Comparison of ENCODE assay signal across 8 cellular contexts in the genomic region with DNA sequence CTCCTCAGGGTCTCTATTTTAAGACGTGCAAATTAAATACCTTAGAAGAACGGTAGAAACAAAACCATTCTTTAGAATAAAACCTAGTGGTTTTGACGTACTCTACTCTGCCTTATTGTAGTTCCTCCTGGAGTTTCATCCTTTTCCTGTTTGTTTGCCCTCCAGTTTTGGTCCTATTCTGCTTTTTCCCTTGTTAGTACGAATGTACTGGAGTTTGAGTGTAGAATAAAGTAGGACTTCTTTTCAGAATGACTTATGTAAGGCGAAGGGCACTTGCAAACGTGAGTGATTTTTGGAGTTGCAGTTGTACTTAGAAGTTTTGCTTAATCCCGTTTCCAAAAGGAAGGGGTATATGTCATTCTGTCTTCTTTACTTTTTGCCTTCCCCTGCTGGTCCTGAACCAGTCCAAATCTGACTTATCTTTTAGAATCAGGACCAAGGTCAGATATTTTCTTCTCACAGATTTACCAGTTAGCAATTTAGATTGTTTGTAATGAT. TPM values are rescaled to one million over a fixed set of nuclear protein-coding genes. Genes with fewer than 3 reads are reported as not detected.
DNase-seq lines count a peak whose midpoint lies in the region; ATAC-seq and TF ChIP-seq lines count a peak whose summit lies in the region.

No MANE protein-coding gene starts in this region.

- peak overlapping the region; percentile 92 for H3K27ac Mint-ChIP-seq in activated CD4-positive, alpha-beta T cell treated with anti-CD3 and anti-CD28 coated beads, Interleukin-2, amount 10 ng/mL, durations not matched to agents 7 days and 5 days

- 2 to 5% (median 4%) methylated on average over 7 of the region's 7 CpGs for WGBS in adrenal gland, 4 donors
- WGBS in thymus = 19% methylated on average over 7 of the region's 7 CpGs

- DNase-seq in activated CD4-positive, alpha-beta T cell treated with anti-CD3 and anti-CD28 coated beads, Interleukin-2, amount 10 ng/mL, durations not matched to agents 7 days and 5 days = no peak
- no peak for DNase-seq in activated CD4-positive, alpha-beta T cell treated with anti-CD3 and anti-CD28 coated beads for 1 hour
- DNase-seq in adrenal gland (no peak), left lung (no peak), NCI-H2171 (lab: John Stamatoyannopoulos, UW) (no peak)
- DNase-seq in effector CD8-positive, alpha-beta T cell (lab: John Stamatoyannopoulos, UW) = no peak

- H3K36me3 Mint-ChIP-seq in activated CD4-positive, alpha-beta T cell treated with anti-CD3 and anti-CD28 coated beads, Interleukin-2, amount 10 ng/mL, durations not matched to agents 7 days and 5 days (ENCODE audit: low read depth) = peaks cover 2% of the 10 kb centered on the region

- intact Hi-C loops in adrenal gland (cut with DNase I) (loop anchor here (5.0 kb wide), 1 partner anchor 174 kb away; no protein-coding TSS in a partner anchor), left lung (cut with DNase I) (loop anchor here in 1 of 2 donors (5.0 kb wide), 1 partner anchor 174 kb away; no protein-coding TSS in a partner anchor)

- H3K4me3 Mint-ChIP-seq in activated CD4-positive, alpha-beta T cell treated with anti-CD3 and anti-CD28 coated beads, Interleukin-2, amount 10 ng/mL, durations not matched to agents 7 days and 5 days = peak overlapping the region; percentile 97

- ATAC-seq in left lung (no peak), HG03280 (IDR thresholded peaks at IDR 0.05; ENCODE audit: unreplicated experiment) (no peak)

- peaks cover 28% of the 10 kb centered on the region for H3K4me1 Mint-ChIP-seq in activated CD4-positive, alpha-beta T cell treated with anti-CD3 and anti-CD28 coated beads, Interleukin-2, amount 10 ng/mL, durations not matched to agents 7 days and 5 days

- POLR2A ChIA-PET in activated CD4-positive, alpha-beta T cell treated with anti-CD3 and anti-CD28 coated beads, Interleukin-2, amount 10 ng/mL, durations not matched to agents 7 days and 5 days (lab: Charles Lee) = no interaction called here

- no peaks in the 10 kb centered on the region for H3K9me3 Mint-ChIP-seq in activated CD4-positive, alpha-beta T cell treated with anti-CD3 and anti-CD28 coated beads, Interleukin-2, amount 10 ng/mL, durations not matched to agents 7 days and 5 days

- TF ChIP-seq CTCF in adrenal gland (IDR thresholded peaks at IDR 0.05) (no peak), left lung (IDR thresholded peaks at IDR 0.05) (no peak)

- peaks cover 23 to 41% of the 10 kb centered on the region in 2 donors for H3K4me1 ChIP-seq in adrenal gland (replicated peaks in 1 of 2)
- peaks cover 0 to 50% of the 10 kb centered on the region in 2 donors for H3K4me1 ChIP-seq in left lung
- peaks cover 3% of the 10 kb centered on the region for H3K4me1 ChIP-seq in thymus (ENCODE audit: control insufficient read depth, insufficient read depth, low read length)

- H3K4me3 ChIP-seq in adrenal gland (peak overlapping the region in 3 of 4 donors; percentile 6 to 99 (median 89)), left lung (peak overlapping the region; percentile 88 to 93), thymus (ENCODE audit: low read length) (peak overlapping the region; percentile 90)

- TF ChIP-seq POLR2A in adrenal gland (IDR thresholded peaks at IDR 0.05) = no peak

- H3K27ac ChIP-seq in adrenal gland (peak overlapping the region; percentile 81 to 99 (median 98)), left lung (peak overlapping the region; percentile 95 to 97), thymus (ENCODE audit: low read depth) (no peak overlapping the region)

- H3K36me3 ChIP-seq in adrenal gland (replicated peaks in 1 of 2) (no peaks in the 10 kb centered on the region), left lung (no peaks in the 10 kb centered on the region), thymus (ENCODE audit: control insufficient read depth, insufficient read depth) (no peaks in the 10 kb centered on the region)

- H3K27me3 ChIP-seq in adrenal gland (no peaks in the 10 kb centered on the region), left lung (no peaks in the 10 kb centered on the region), thymus (ENCODE audit: control insufficient read depth, insufficient read depth) (no peaks in the 10 kb centered on the region)

- CTCF ChIA-PET in activated CD4-positive, alpha-beta T cell treated with anti-CD3 and anti-CD28 coated beads, Interleukin-2, amount 10 ng/mL, durations not matched to agents 7 days and 5 days (lab: Charles Lee) = interaction anchor here (0.7 to 1.5 kb wide), 9 partner anchors 9 to 230 kb away, joined by 3 to 8 read pairs (median 3); a partner anchor contains a TSS

- no peaks in the 10 kb centered on the region for H3K9me3 ChIP-seq in adrenal gland (replicated peaks in 1 of 3)
- H3K9me3 ChIP-seq in left lung = no peaks in the 10 kb centered on the region
- no peaks in the 10 kb centered on the region for H3K9me3 ChIP-seq in thymus (ENCODE audit: control insufficient read depth)

- H3K27me3 Mint-ChIP-seq in activated CD4-positive, alpha-beta T cell treated with anti-CD3 and anti-CD28 coated beads, Interleukin-2, amount 10 ng/mL, durations not matched to agents 7 days and 5 days = peaks cover 1% of the 10 kb centered on the region

RNA-seq across cellular contexts. Expression of a gene that starts 1.4 kb away (rescaled TPM):
- 1 to 10 TPM; 8.2 to 9.6 TPM for total RNA-seq in activated CD4-positive, alpha-beta T cell treated with anti-CD3 and anti-CD28 coated beads, Interleukin-2, amount 10 ng/mL, durations not matched to agents 7 days and 5 days
- total RNA-seq in adrenal gland (10 to 100 TPM; 22.8 to 33.0 (median 29.1) TPM), left lung (10 to 100 TPM; 23.3 to 32.3 TPM)
- polyA plus RNA-seq in adrenal gland (10 to 100 TPM in 2 of 3 donors, 1 to 10 TPM in 1; 7.6 to 18.6 (median 10.0) TPM), thymus (5.3 TPM)
